8 cellular contexts compared by ENCODE assay signal in the genomic region with DNA sequence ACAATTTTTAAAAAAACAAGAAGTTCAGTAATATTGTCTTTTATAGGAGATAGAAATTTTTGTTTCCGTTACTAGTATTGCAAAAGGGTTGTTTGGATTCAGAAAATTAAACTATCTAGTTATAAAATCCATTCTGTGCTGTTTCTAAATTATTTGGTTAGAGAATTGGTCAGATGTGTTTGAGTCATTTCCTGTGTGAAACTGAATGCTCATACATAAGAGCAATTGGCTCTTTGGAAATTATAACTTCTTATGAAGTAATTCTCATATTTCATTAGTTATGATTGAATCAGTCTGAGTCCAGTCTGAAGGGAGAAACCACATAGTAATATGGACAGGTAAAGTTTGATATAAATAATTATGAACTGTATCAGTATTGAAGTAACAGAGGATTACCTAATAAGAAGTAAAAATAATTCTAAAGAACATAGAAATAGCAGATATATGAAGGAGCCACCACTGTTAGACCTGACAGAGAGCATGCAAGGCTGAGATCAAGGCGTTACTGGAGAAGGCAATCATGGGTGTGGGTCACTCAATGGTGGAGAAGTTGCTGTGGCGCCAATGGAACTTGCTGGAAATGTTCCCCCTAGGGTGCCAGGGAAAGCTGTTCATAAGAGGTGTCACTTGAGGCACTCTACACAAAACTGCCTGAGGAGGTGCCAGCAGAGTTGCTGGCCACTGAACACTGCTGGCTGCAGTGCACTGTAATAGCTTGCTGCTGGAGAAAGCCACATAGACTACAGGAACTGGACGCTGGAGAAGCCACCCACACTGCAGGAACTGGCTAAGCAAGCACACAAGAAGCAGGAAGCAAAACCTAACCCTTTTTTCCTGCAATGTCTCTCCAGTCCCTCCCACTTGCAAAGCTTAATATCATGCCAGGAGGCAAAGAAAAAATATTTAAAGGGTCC. TPM values are rescaled to one million over a fixed set of nuclear protein-coding genes. Genes with fewer than 3 reads are reported as not detected.
DNase-seq lines count a peak whose midpoint lies in the region; ATAC-seq and TF ChIP-seq lines count a peak whose summit lies in the region.

No MANE protein-coding gene starts in this region.

- H3K4me3 Mint-ChIP-seq in WTC11 = no peak overlapping the region

- intact Hi-C loops in tibial artery (cut with DNase I; ENCODE audit: low total_unique reads) = no loop called here
- intact Hi-C loops in uterus (cut with DNase I; ENCODE audit: low total_unique reads) = no loop called here

- H3K27ac ChIP-seq in right atrium auricular region = peak overlapping the region in 1 of 2 donors; percentile 46
- peak overlapping the region in 1 of 2 donors; percentile 46 for H3K27ac ChIP-seq in tibial artery
- peak overlapping the region in 1 of 2 donors; percentile 32 for H3K27ac ChIP-seq in uterus

- no peak overlapping the region for H3K27ac Mint-ChIP-seq in WTC11

- H3K4me3 ChIP-seq in right atrium auricular region = no peak overlapping the region
- H3K4me3 ChIP-seq in tibial artery = no peak overlapping the region
- no peak overlapping the region for H3K4me3 ChIP-seq in uterus

- DNase-seq in activated effector memory CD4-positive, alpha-beta T cell treated with anti-CD3 and anti-CD28 coated beads, Interleukin-2, amount 50 U/mL, for 16 hours = peak; percentile 62
- DNase-seq in activated effector memory CD4-positive, alpha-beta T cell treated with Interleukin-2 at 50 U/mL for 16 hours = no peak
- no peak for DNase-seq in WTC11 (ENCODE audit: low spot score)
- peak; percentile 72 for DNase-seq in right atrium auricular region (ENCODE audit: low spot score)
- DNase-seq in tibial artery = peak; percentile 69 to 73
- no peak for DNase-seq in GM13976 (ENCODE audit: low spot score)
- DNase-seq in uterus = no peak

- peaks cover 10% of the 10 kb centered on the region for H3K4me1 Mint-ChIP-seq in WTC11

- H3K27me3 ChIP-seq in right atrium auricular region (no peaks in the 10 kb centered on the region), tibial artery (no peaks in the 10 kb centered on the region), uterus (no peaks in the 10 kb centered on the region)

- H3K36me3 ChIP-seq in right atrium auricular region (no peaks in the 10 kb centered on the region), tibial artery (peaks cover 0 to 7% (median 1%) of the 10 kb centered on the region in 3 donors), uterus (no peaks in the 10 kb centered on the region)

- in situ Hi-C loops in GM13976 (cut with MboI; ENCODE audit: low sequenced_read_pairs, unreplicated experiment) = no loop called here

- TF ChIP-seq POLR2A in uterus (IDR thresholded peaks at IDR 0.05) = no peak

- H3K9me3 Mint-ChIP-seq in WTC11 = no peaks in the 10 kb centered on the region

- H3K4me1 ChIP-seq in right atrium auricular region (peaks cover 0 to 8% of the 10 kb centered on the region in 2 donors), tibial artery (peaks cover 0 to 23% (median 6%) of the 10 kb centered on the region in 4 donors), uterus (no peaks in the 10 kb centered on the region)

- H3K27me3 Mint-ChIP-seq in WTC11 (ENCODE audit: low read depth) = no peaks in the 10 kb centered on the region

- POLR2A ChIA-PET in WTC11 (lab: Charles Lee) = no interaction called here

- H3K9me3 ChIP-seq in right atrium auricular region (no peaks in the 10 kb centered on the region), tibial artery (no peaks in the 10 kb centered on the region), uterus (no peaks in the 10 kb centered on the region)

- H3K36me3 Mint-ChIP-seq in WTC11 = no peaks in the 10 kb centered on the region

- ATAC-seq in HG03196 (IDR thresholded peaks at IDR 0.05; ENCODE audit: unreplicated experiment) (peak; percentile 57), WTC11 (peak; percentile 53)

- no peak for TF ChIP-seq CTCF in WTC11 (IDR thresholded peaks at IDR 0.05)
- no peak for TF ChIP-seq CTCF in right atrium auricular region (IDR thresholded peaks at IDR 0.05)
- TF ChIP-seq CTCF in tibial artery (IDR thresholded peaks at IDR 0.05) = no peak
- no peak for TF ChIP-seq CTCF in GM13976 (IDR thresholded peaks at IDR 0.05; ENCODE audit: borderline replicate concordance, control extremely low read depth, extremely low read depth, insufficient read depth, missing control alignments)
- TF ChIP-seq CTCF in uterus (IDR thresholded peaks at IDR 0.05) = no peak

- CTCF ChIA-PET in WTC11 (lab: Charles Lee) = no interaction called here

TF ChIP-seq in WTC11, 78 proteins besides CTCF, POLR2A, EP300 and RAD21:
- TF ChIP-seq GRHL2 (CRISPR knock-in tag; IDR thresholded peaks at IDR 0.05; ENCODE audit: insufficient replicate concordance, severe bottlenecking) = no peak
TF ChIP-seq in WTC11: peak in this region for 0.

RNA-seq across cellular contexts. Expression of gene FAP, which starts 18.0 kb away (rescaled TPM):
- total RNA-seq in WTC11 (2021) (0.21 TPM in 1 of 3 replicates, not detected in the others), right atrium auricular region (1 to 10 TPM in 1 of 2 donors, under 1 TPM in 1; 0.71 to 5.7 TPM), uterus (100 to 1,000 TPM in 1 of 4 donors, 10 to 100 TPM in 3; 10.5 to 167 (median 25.9) TPM)

RNA-seq across cellular contexts. Expression of gene IFIH1, which starts 57.2 kb away (rescaled TPM):
- total RNA-seq in WTC11 (2021) = 1.3 to 2.3 TPM (median 2.1 TPM) in 3 replicates
- total RNA-seq in right atrium auricular region = 1 to 10 TPM; 4.1 to 6.6 TPM
- total RNA-seq in uterus = 10 to 100 TPM in 2 of 4 donors, 1 to 10 TPM in 2; 5.6 to 31.4 (median 10.4) TPM

Comparison
In these comparisons a context has a peak if more than half of its experiments do, and no peak if none do; other contexts are left out.
1. DNase-seq: peak in activated effector memory CD4-positive, alpha-beta T cell treated with anti-CD3 and anti-CD28 coated beads, Interleukin-2, amount 50 U/mL, for 16 hours (single experiment), right atrium auricular region (single experiment) and tibial artery (2 of 2); none in activated effector memory CD4-positive, alpha-beta T cell treated with Interleukin-2 at 50 U/mL for 16 hours (single experiment), WTC11 (single experiment), GM13976 (single experiment) and uterus (0 of 2).